ENCODE assay signal across 18 cellular contexts in genomic region chr11:69423181-69423580, GRCh38. TPM values are rescaled to one million over a fixed set of nuclear protein-coding genes. Genes with fewer than 3 reads are reported as not detected.
DNase-seq lines count a peak whose midpoint lies in the region; ATAC-seq and TF ChIP-seq lines count a peak whose summit lies in the region.
"Had no signal": no experiment of that assay in that cellular context is flagged by ENCODE, and none has a peak within 500 bp of the region (broad histone marks: within the 10 kb centered on the region; RNA-seq: fewer than 3 reads in every experiment).

No MANE protein-coding gene starts in this region.

- H3K4me3 Mint-ChIP-seq in chondrocyte (ENCODE audit: unreplicated experiment): no peak overlapping the region
- H3K4me3 Mint-ChIP-seq: CD4-positive, CD25-positive, alpha-beta regulatory T cell; GM23338 had no signal

- H3K4me3 ChIP-seq in neuronal stem cell (ENCODE audit: low read length in 2 of 2) (no peak overlapping the region), upper lobe of right lung (no peak overlapping the region)
- H3K4me3 ChIP-seq: BLaER1 treated with 17β-estradiol and CSF1 and Interleukin-3, amounts not matched to agents 10 nM and 100 nM; GM12878; GM23338 had no signal

- H3K36me3 Mint-ChIP-seq in chondrocyte (ENCODE audit: low read depth): peaks cover 7% of the 10 kb centered on the region
- peaks cover 0 to 15% of the 10 kb centered on the region in 2 donors for H3K36me3 Mint-ChIP-seq in activated naive CD4-positive, alpha-beta T cell treated with anti-CD3 and anti-CD28 coated beads, Interleukin-2, amount 50 U/mL, for 72 hours
- H3K36me3 Mint-ChIP-seq: CD4-positive, CD25-positive, alpha-beta regulatory T cell had no signal

- TF ChIP-seq CTCF in chondrocyte (IDR thresholded peaks at IDR 0.05): no peak
- TF ChIP-seq CTCF in upper lobe of right lung (IDR thresholded peaks at IDR 0.05): no peak

- no peaks in the 10 kb centered on the region for H3K79me1 ChIP-seq in neuronal stem cell (ENCODE audit: low read depth, low read length)

- H3K27me3 Mint-ChIP-seq in chondrocyte (ENCODE audit: low read depth): no peaks in the 10 kb centered on the region
- H3K27me3 Mint-ChIP-seq: CD4-positive, CD25-positive, alpha-beta regulatory T cell had no signal

- H4K8ac ChIP-seq in neuronal stem cell (ENCODE audit: low read depth, low read length): no peak overlapping the region

- peaks cover 0 to 11% of the 10 kb centered on the region in 2 donors for H3K4me1 ChIP-seq in neuronal stem cell (ENCODE audit: control insufficient read depth in 2 of 2, insufficient read depth in 1 of 2, low read depth in 1 of 2, low read length in 2 of 2)
- peaks cover 10% of the 10 kb centered on the region for H3K4me1 ChIP-seq in upper lobe of right lung

- no peak overlapping the region for H2BK12ac ChIP-seq in neuronal stem cell (ENCODE audit: low read length)

- WGBS in neuronal stem cell (ENCODE audit: extremely low coverage in 2 of 2, insufficient read length in 2 of 2, insufficient replicate concordance in 1 of 2), 2 donors: no CpG with 5 or more reads among the region's 13 CpGs

- H3K4me1 Mint-ChIP-seq in chondrocyte (ENCODE audit: low read depth): peaks cover 29% of the 10 kb centered on the region
- H3K4me1 Mint-ChIP-seq: CD4-positive, CD25-positive, alpha-beta regulatory T cell had no signal

- H2BK5ac ChIP-seq in neuronal stem cell (ENCODE audit: low read length): no peak overlapping the region

- ATAC-seq in left ventricle myocardium superior: no peak
- no peak for ATAC-seq in Right ventricle myocardium superior (ENCODE audit: poor library complexity)
- no peak for ATAC-seq in upper lobe of right lung
- ATAC-seq in activated naive CD4-positive, alpha-beta T cell treated with anti-CD3 and anti-CD28 coated beads, Interleukin-2, amount 50 U/mL, for 72 hours: no peak
- ATAC-seq in GM21529 (IDR thresholded peaks at IDR 0.05; ENCODE audit: unreplicated experiment): no peak
- ATAC-seq: GM12878, GM23338 had no signal

- no peak overlapping the region for H2AK5ac ChIP-seq in neuronal stem cell (ENCODE audit: low read depth, low read length)

- no peak overlapping the region for H3K4me2 ChIP-seq in neuronal stem cell (ENCODE audit: insufficient read depth, low read length, poor library complexity, severe bottlenecking)
- H3K4me2 ChIP-seq: BLaER1 treated with 17β-estradiol and CSF1 and Interleukin-3, amounts not matched to agents 10 nM and 100 nM; GM23338 had no signal

- no peak overlapping the region for H3K4ac ChIP-seq in neuronal stem cell (ENCODE audit: low read length)

- H3K27me3 ChIP-seq in neuronal stem cell (ENCODE audit: control insufficient read depth in 3 of 3, insufficient read depth in 3 of 3, low read depth in 1 of 3, low read length in 3 of 3) (no peaks in the 10 kb centered on the region), upper lobe of right lung (no peaks in the 10 kb centered on the region)
- H3K27me3 ChIP-seq: BLaER1 treated with 17β-estradiol and CSF1 and Interleukin-3, amounts not matched to agents 10 nM and 100 nM had no signal

- H3K9ac ChIP-seq in neuronal stem cell (ENCODE audit: low read depth, low read length, poor library complexity): no peak overlapping the region
- H3K9ac ChIP-seq: BLaER1 treated with 17β-estradiol and CSF1 and Interleukin-3, amounts not matched to agents 10 nM and 100 nM had no signal

- peaks cover 4 to 11% of the 10 kb centered on the region in 2 donors for H3K9me3 ChIP-seq in neuronal stem cell (replicated peaks in 1 of 2; ENCODE audit: control insufficient read depth in 2 of 2, insufficient read depth in 1 of 2, low read depth in 1 of 2, low read length in 2 of 2)
- peaks cover 9% of the 10 kb centered on the region for H3K9me3 ChIP-seq in upper lobe of right lung

- no peak overlapping the region for H3K14ac ChIP-seq in neuronal stem cell (ENCODE audit: low read length)

- H3K27ac ChIP-seq in neuronal stem cell (replicated peaks; ENCODE audit: low read length) (no peak overlapping the region), upper lobe of right lung (no peak overlapping the region)
- H3K27ac ChIP-seq: BLaER1 treated with 17β-estradiol and CSF1 and Interleukin-3, amounts not matched to agents 10 nM and 100 nM had no signal

- H3K23ac ChIP-seq in neuronal stem cell (ENCODE audit: low read depth, low read length, poor library complexity): no peak overlapping the region

- no peak overlapping the region for H4K91ac ChIP-seq in neuronal stem cell (ENCODE audit: low read depth, low read length, poor library complexity)

- no peak overlapping the region for H2BK120ac ChIP-seq in neuronal stem cell (ENCODE audit: low read depth, low read length)

- DNase-seq in left ventricle myocardium superior (peak; percentile 5), Right ventricle myocardium superior (no peak), chondrocyte (ENCODE audit: low spot score) (peak; percentile 56), neuronal stem cell (ENCODE audit: low spot score) (no peak), upper lobe of right lung (peak; percentile 43)
- DNase-seq in activated naive CD4-positive, alpha-beta T cell treated with anti-CD3 and anti-CD28 coated beads, Interleukin-2, amount 50 U/mL, for 72 hours (ENCODE audit: low spot score in 2 of 2): no peak
- no peak for DNase-seq in activated naive CD4-positive, alpha-beta T cell treated with anti-CD3 and anti-CD28 coated beads, Interleukin-2, amount 50 U/mL, for 16 hours
- DNase-seq: ACHN; Calu3; CD4-positive, CD25-positive, alpha-beta regulatory T cell; DMS 273 treated with DMSO at 0.1 percent for 48 hours; HCEC 1CT had no signal

- H3K9me3 Mint-ChIP-seq in chondrocyte (ENCODE audit: low read depth): peaks cover 11% of the 10 kb centered on the region
- peaks cover 0 to 12% of the 10 kb centered on the region in 2 donors for H3K9me3 Mint-ChIP-seq in activated naive CD4-positive, alpha-beta T cell treated with anti-CD3 and anti-CD28 coated beads, Interleukin-2, amount 50 U/mL, for 72 hours

- peak overlapping the region; percentile 21 for H3K18ac ChIP-seq in neuronal stem cell (ENCODE audit: low read length)

- H2AFZ ChIP-seq in neuronal stem cell (ENCODE audit: low read length): no peak overlapping the region
- H2AFZ ChIP-seq: GM23338 had no signal

- no peak overlapping the region for H2BK15ac ChIP-seq in neuronal stem cell (ENCODE audit: low read length)

- intact Hi-C loops in left ventricle myocardium superior (cut with micrococcal nuclease) (no loop called here), Right ventricle myocardium superior (cut with DNase I) (no loop called here), upper lobe of right lung (cut with DNase I) (no loop called here)

- no peak overlapping the region for H3K27ac Mint-ChIP-seq in chondrocyte (ENCODE audit: unreplicated experiment)
- H3K27ac Mint-ChIP-seq in activated naive CD4-positive, alpha-beta T cell treated with anti-CD3 and anti-CD28 coated beads, Interleukin-2, amount 50 U/mL, for 72 hours: no peak overlapping the region
- H3K27ac Mint-ChIP-seq: GM23338 had no signal

- H3K36me3 ChIP-seq in neuronal stem cell (replicated peaks in 1 of 2; ENCODE audit: control insufficient read depth in 2 of 2, insufficient read depth in 2 of 2, low read length in 2 of 2) (no peaks in the 10 kb centered on the region), upper lobe of right lung (no peaks in the 10 kb centered on the region)
- H3K36me3 ChIP-seq: BLaER1 treated with 17β-estradiol and CSF1 and Interleukin-3, amounts not matched to agents 10 nM and 100 nM had no signal

RNA-seq across cellular contexts. Expression of gene LINC01488, which starts 58.3 kb away (rescaled TPM):
- total RNA-seq in left ventricle myocardium superior (not detected), Right ventricle myocardium superior (0.22 TPM), chondrocyte (not detected in 3 replicates), upper lobe of right lung (not detected)
- polyA plus RNA-seq in neuronal stem cell (2013, experiment 1 of 2): 0.06 TPM
- 0.01 TPM for polyA plus RNA-seq in neuronal stem cell (2013, experiment 2 of 2)
- total RNA-seq in activated naive CD4-positive, alpha-beta T cell treated with anti-CD3 and anti-CD28 coated beads, Interleukin-2, amount 50 U/mL, for 72 hours: not detected
- total RNA-seq: A172; Calu3; CD4-positive, CD25-positive, alpha-beta regulatory T cell; Daoy; GM12878; GM23338 had no signal
- polyA plus RNA-seq: CD4-positive, CD25-positive, alpha-beta regulatory T cell; GM12878; GM23338 had no signal

Comparison
In these comparisons a context has a peak if more than half of its experiments do, and no peak if none do; other contexts are left out.
1. DNase-seq: peak in left ventricle myocardium superior (single experiment), chondrocyte (single experiment) and upper lobe of right lung (single experiment); none in Right ventricle myocardium superior (single experiment), neuronal stem cell (single experiment), activated naive CD4-positive, alpha-beta T cell treated with anti-CD3 and anti-CD28 coated beads, Interleukin-2, amount 50 U/mL, for 72 hours (0 of 2) and activated naive CD4-positive, alpha-beta T cell treated with anti-CD3 and anti-CD28 coated beads, Interleukin-2, amount 50 U/mL, for 16 hours (single experiment).